26 cellular contexts compared by ENCODE assay signal in genomic region chr1:115911298-115911697, GRCh38.
DNase-seq lines count a peak whose midpoint lies in the region; FAIRE-seq and TF ChIP-seq lines count a peak whose summit lies in the region.
"Had no signal": no experiment of that assay in that cellular context is flagged by ENCODE, and none has a peak within 500 bp of the region (broad histone marks: within the 10 kb centered on the region; RNA-seq: fewer than 3 reads in every experiment).

No MANE protein-coding gene starts in this region.

- H3K9me3 ChIP-seq in Caco-2 (no peaks in the 10 kb centered on the region), H1 (ENCODE audit: insufficient read depth in 2 of 2, low read depth in 1 of 2, low read length in 1 of 2) (no peaks in the 10 kb centered on the region)

- no peak overlapping the region for H2BK20ac ChIP-seq in H1 (ENCODE audit: low read length)

- POLR2A ChIA-PET in Caco-2 (lab: Charles Lee) (no interaction called here), H1 (lab: Charles Lee; ENCODE audit: partially characterized antibody) (no interaction called here)

- H2BK120ac ChIP-seq in H1 (replicated peaks; ENCODE audit: low read depth, low read length), result no peak overlapping the region

- H3K27ac Mint-ChIP-seq in Caco-2 (ENCODE audit: unreplicated experiment) (no peak overlapping the region), nephron (peak overlapping the region in 2 of 3 experiments; percentile 7 to 13)
- no peak overlapping the region for H3K27ac Mint-ChIP-seq in activated naive CD8-positive, alpha-beta T cell treated with anti-CD3 and anti-CD28 coated beads for 36 hours
- H3K27ac Mint-ChIP-seq: CD4-positive, CD25-positive, alpha-beta regulatory T cell; GM23338; memory B cell; T-helper 17 cell had no signal

- H3K4ac ChIP-seq in H1 (replicated peaks; ENCODE audit: insufficient read length, low read depth, low read length), result no peak overlapping the region

- H3K4me3 Mint-ChIP-seq in Caco-2 (ENCODE audit: unreplicated experiment) (no peak overlapping the region), nephron (no peak overlapping the region)
- no peak overlapping the region for H3K4me3 Mint-ChIP-seq in activated naive CD8-positive, alpha-beta T cell treated with anti-CD3 and anti-CD28 coated beads for 36 hours
- H3K4me3 Mint-ChIP-seq: CD4-positive, CD25-positive, alpha-beta regulatory T cell; GM23338; memory B cell; naive B cell; T-helper 17 cell had no signal

- peak; percentile 29 to 38 for DNase-seq in Caco-2
- peak; percentile 22 for DNase-seq in NCI-H1694 (lab: John Stamatoyannopoulos, UW)
- no peak for DNase-seq in H1 (ENCODE audit: low read depth in 1 of 2, low spot score in 2 of 2)
- no peak for DNase-seq in stimulated activated CD4-positive, alpha-beta T cell treated with anti-CD3 and anti-CD28 coated beads, Interleukin-4, amount 100 ng/mL, for 4 hours
- no peak for DNase-seq in substantia nigra (lab: John Stamatoyannopoulos, UW)
- DNase-seq in HK-2 (ENCODE audit: unreplicated experiment), result no peak
- DNase-seq in activated naive CD8-positive, alpha-beta T cell treated with anti-CD3 and anti-CD28 coated beads for 36 hours, result no peak
- DNase-seq: activated CD8-positive, alpha-beta memory T cell treated with anti-CD3 and anti-CD28 coated beads, Interleukin-2, amount 50 U/mL, for 48 hours; activated effector memory CD4-positive, alpha-beta T cell treated with Interleukin-2 at 50 U/mL for 16 hours; CD4-positive, CD25-positive, alpha-beta regulatory T cell; dermis blood vessel endothelial cell; DMS79; foreskin fibroblast; Kasumi-1; naive B cell; NCI-H1092 treated with DMSO at 0.1 percent for 48 hours; NCI-H2107; right cardiac atrium; stimulated activated CD4-positive, alpha-beta T cell treated with anti-CD3 and anti-CD28 coated beads, Interleukin-15, amount 100 ng/mL, for 24 hours; T-helper 17 cell; WERI-Rb-1 had no signal

- TF ChIP-seq CTCF in Caco-2 (IDR thresholded peaks at IDR 0.05; ENCODE audit: insufficient read depth in 1 of 2, low read depth in 1 of 2, low read length in 1 of 2, severe bottlenecking in 1 of 2, unreplicated experiment in 1 of 2) (no peak), H1 (IDR thresholded peaks at IDR 0.05; ENCODE audit: control extremely low read depth in 1 of 3, insufficient read depth in 1 of 3, low read depth in 1 of 3, low read length in 3 of 3) (no peak), nephron (IDR thresholded peaks at IDR 0.05; ENCODE audit: unreplicated experiment in 3 of 3) (no peak)

- H4K5ac ChIP-seq in H1 (ENCODE audit: insufficient read length, low read depth, low read length), result no peak overlapping the region

- H3K36me3 Mint-ChIP-seq in Caco-2 (ENCODE audit: insufficient read depth, unreplicated experiment), result no peaks in the 10 kb centered on the region
- no peaks in the 10 kb centered on the region for H3K36me3 Mint-ChIP-seq in nephron (ENCODE audit: low read depth)
- no peaks in the 10 kb centered on the region for H3K36me3 Mint-ChIP-seq in activated naive CD8-positive, alpha-beta T cell treated with anti-CD3 and anti-CD28 coated beads for 36 hours
- H3K36me3 Mint-ChIP-seq: CD4-positive, CD25-positive, alpha-beta regulatory T cell; memory B cell; naive B cell had no signal

- H3K27me3 ChIP-seq in Caco-2 (replicated peaks; ENCODE audit: control insufficient read depth, insufficient read depth, low read length), result no peaks in the 10 kb centered on the region
- peaks cover 0 to 1% (median 0%) of the 10 kb centered on the region in 4 experiments; a peak in 1 of 7 replicates for H3K27me3 ChIP-seq in H1 (replicated peaks in 1 of 4; ENCODE audit: control insufficient read depth in 3 of 4, extremely low read depth in 1 of 4, insufficient read depth in 3 of 4, low read length in 3 of 4)

- no peaks in the 10 kb centered on the region for H4K20me1 ChIP-seq in H1 (replicated peaks in 1 of 2; ENCODE audit: control insufficient read depth in 1 of 2, insufficient read depth in 2 of 2, low read length in 2 of 2)

- H3K9me3 Mint-ChIP-seq in Caco-2 (ENCODE audit: unreplicated experiment) (no peaks in the 10 kb centered on the region), nephron (no peaks in the 10 kb centered on the region)
- H3K9me3 Mint-ChIP-seq in activated naive CD8-positive, alpha-beta T cell treated with anti-CD3 and anti-CD28 coated beads for 36 hours, result no peaks in the 10 kb centered on the region
- H3K9me3 Mint-ChIP-seq: memory B cell, naive B cell had no signal

- H2BK15ac ChIP-seq in H1 (ENCODE audit: low read length), result no peak overlapping the region

- no peak overlapping the region for H3K4me2 ChIP-seq in H1 (ENCODE audit: insufficient read depth in 1 of 2, low read depth in 2 of 2, low read length in 2 of 2)
- H3K4me2 ChIP-seq: GM23338 had no signal

- no peak overlapping the region for H4K8ac ChIP-seq in H1 (ENCODE audit: extremely low read depth, insufficient read depth, low read length)

- H3K23ac ChIP-seq in H1 (ENCODE audit: insufficient read length), result no peak overlapping the region

- H3K27me3 Mint-ChIP-seq in Caco-2 (ENCODE audit: insufficient read depth, unreplicated experiment) (no peaks in the 10 kb centered on the region), nephron (ENCODE audit: low read depth) (no peaks in the 10 kb centered on the region)
- H3K27me3 Mint-ChIP-seq in activated naive CD8-positive, alpha-beta T cell treated with anti-CD3 and anti-CD28 coated beads for 36 hours, result peaks cover 5% of the 10 kb centered on the region

- WGBS in H1 (ENCODE audit: extremely low coverage in 1 of 2, insufficient coverage in 1 of 2, insufficient read length in 1 of 2, insufficient replicate concordance in 2 of 2, low coverage in 1 of 2, low lambda C conversion rate in 2 of 2, missing lambda C conversion rate in 1 of 2), 2 experiments, result 75% methylated on average over 2 of the region's 2 CpGs; no CpG with 5 or more reads in 1 of the 2 experiments

- TF ChIP-seq POLR2A in H1 (IDR thresholded peaks at IDR 0.05; ENCODE audit: control extremely low read depth in 1 of 2, low read depth in 2 of 2, low read length in 2 of 2), result no peak

- H3K4me3 ChIP-seq in Caco-2 (ENCODE audit: low read depth, low read length) (no peak overlapping the region), H1 (ENCODE audit: extremely low read depth in 1 of 4, insufficient read depth in 2 of 4, low read depth in 3 of 4, low read length in 4 of 4) (no peak overlapping the region)
- H3K4me3 ChIP-seq: GM23338 had no signal

- peak overlapping the region; percentile 10 for H4K91ac ChIP-seq in H1 (replicated peaks; ENCODE audit: insufficient read length, low read length)

- intact Hi-C loops in Caco-2 (cut with micrococcal nuclease; ENCODE audit: unreplicated experiment), result no loop called here

- H2BK5ac ChIP-seq in H1 (ENCODE audit: low read depth, low read length), result no peak overlapping the region

- no peak for TF ChIP-seq RAD21 in H1 (IDR thresholded peaks at IDR 0.05 in 1 of 2, conservative IDR thresholded peaks at IDR 0.05 in 1 of 2; ENCODE audit: low read depth in 2 of 2, low read length in 2 of 2)

- H3K79me1 ChIP-seq in H1 (ENCODE audit: low read depth, low read length), result peaks cover 2% of the 10 kb centered on the region; the same call in 1 of the 2 replicates

- H3K27ac ChIP-seq in H1 (ENCODE audit: low read depth, low read length) (no peak overlapping the region), substantia nigra (ENCODE audit: low read depth, low read length, poor library complexity, severe bottlenecking) (no peak overlapping the region)
- H3K27ac ChIP-seq: WERI-Rb-1 had no signal

- no peak overlapping the region for H3K56ac ChIP-seq in H1 (replicated peaks; ENCODE audit: insufficient read length, low read depth, low read length)

- H3K36me3 ChIP-seq in Caco-2 (ENCODE audit: control insufficient read depth, insufficient read depth, low read length) (no peaks in the 10 kb centered on the region), H1 (ENCODE audit: control insufficient read depth in 2 of 4, insufficient read depth in 4 of 4, low read length in 3 of 4) (no peaks in the 10 kb centered on the region)
- H3K36me3 ChIP-seq: WERI-Rb-1 had no signal

- no peak overlapping the region for H3K14ac ChIP-seq in H1 (ENCODE audit: insufficient read length)

- no peak for FAIRE-seq in H1 (lab: Jason Lieb, UNC)
- FAIRE-seq: GM12891, GM19239 had no signal

- H3K4me1 Mint-ChIP-seq in Caco-2 (ENCODE audit: low read depth, unreplicated experiment) (no peaks in the 10 kb centered on the region), nephron (no peaks in the 10 kb centered on the region)
- no peaks in the 10 kb centered on the region for H3K4me1 Mint-ChIP-seq in activated naive CD8-positive, alpha-beta T cell treated with anti-CD3 and anti-CD28 coated beads for 36 hours
- H3K4me1 Mint-ChIP-seq: CD4-positive, CD25-positive, alpha-beta regulatory T cell; memory B cell; naive B cell; T-helper 17 cell had no signal

- no peak overlapping the region for H2AK5ac ChIP-seq in H1 (ENCODE audit: low read depth, low read length)

- H3K18ac ChIP-seq in H1 (ENCODE audit: extremely low read depth, low read length), result no peak overlapping the region

- no peaks in the 10 kb centered on the region for H3K23me2 ChIP-seq in H1 (ENCODE audit: low read depth, low read length)

- CTCF ChIA-PET in Caco-2 (lab: Charles Lee) (no interaction called here), H1 (lab: Charles Lee; ENCODE audit: partially characterized antibody) (interaction anchor here (0.6 to 1.2 kb wide), 3 partner anchors 14 to 222 kb away, joined by 3 read pairs; no protein-coding TSS in a partner anchor)

- H3K4me1 ChIP-seq in Caco-2 (no peaks in the 10 kb centered on the region), H1 (replicated peaks in 1 of 4; ENCODE audit: control insufficient read depth in 3 of 4, insufficient read depth in 4 of 4, low read length in 3 of 4) (peaks cover 0 to 6% (median 3%) of the 10 kb centered on the region in 4 experiments; a peak in 5 of 7 replicates)

- H2BK12ac ChIP-seq in H1 (ENCODE audit: low read depth, low read length), result no peak overlapping the region

- BruUV-seq in Caco-2 (replicated peaks; lab: Mats Ljungman, UMichigan), result no TSS peak

- H3K79me2 ChIP-seq in H1 (ENCODE audit: control insufficient read depth in 1 of 2, insufficient read depth in 2 of 2, low read length in 2 of 2), result no peaks in the 10 kb centered on the region

- no peak overlapping the region for H2AFZ ChIP-seq in H1 (ENCODE audit: low read length)
- H2AFZ ChIP-seq: GM23338 had no signal

- TF ChIP-seq EP300 in H1 (IDR thresholded peaks at IDR 0.05; ENCODE audit: borderline replicate concordance in 1 of 2, low read depth in 2 of 2, low read length in 2 of 2), result no peak

- H3K9ac ChIP-seq in H1 (replicated peaks in 1 of 4; ENCODE audit: extremely low read depth in 1 of 4, low read depth in 3 of 4, low read length in 3 of 4), result no peak overlapping the region

TF ChIP-seq in H1, 55 proteins besides CTCF, POLR2A, EP300 and RAD21 (continues in another document):
- no peak for TF ChIP-seq SP4 (IDR thresholded peaks at IDR 0.05; ENCODE audit: low read length)
- TF ChIP-seq CTBP2 (IDR thresholded peaks at IDR 0.05; ENCODE audit: borderline replicate concordance, insufficient read depth, insufficient read length, low read length), result no peak
- TF ChIP-seq TEAD4 (IDR thresholded peaks at IDR 0.05; ENCODE audit: low read depth, low read length), result no peak

Comparison
In these comparisons a context has a peak if more than half of its experiments do, and no peak if none do; other contexts are left out.
1. DNase-seq: peak in Caco-2 (2 of 2) and NCI-H1694 (single experiment); none in H1 (0 of 2), stimulated activated CD4-positive, alpha-beta T cell treated with anti-CD3 and anti-CD28 coated beads, Interleukin-4, amount 100 ng/mL, for 4 hours (0 of 2), substantia nigra (0 of 49), HK-2 (single experiment) and activated naive CD8-positive, alpha-beta T cell treated with anti-CD3 and anti-CD28 coated beads for 36 hours (single experiment).
2. H3K27ac Mint-ChIP-seq: peak in nephron (2 of 3); none in Caco-2 (single experiment) and activated naive CD8-positive, alpha-beta T cell treated with anti-CD3 and anti-CD28 coated beads for 36 hours (single experiment).